Comparison of ENCODE assay signal across 8 cellular contexts in genomic region chr3:111859974-111860859, GRCh38. TPM values are rescaled to one million over a fixed set of nuclear protein-coding genes. Genes with fewer than 3 reads are reported as not detected.
DNase-seq lines count a peak whose midpoint lies in the region; ATAC-seq and TF ChIP-seq lines count a peak whose summit lies in the region.

No MANE protein-coding gene starts in this region.

- H3K4me3 ChIP-seq in epithelial cell of proximal tubule (ENCODE audit: low read depth, low read length) = peak overlapping the region; percentile 85

- ATAC-seq in GM19463 (IDR thresholded peaks at IDR 0.05; ENCODE audit: unreplicated experiment) = peak; percentile 79
- ATAC-seq in HG03565 (IDR thresholded peaks at IDR 0.05; ENCODE audit: unreplicated experiment) = peak; percentile 94

- peak; percentile 54 for DNase-seq in COLO829 (ENCODE audit: low spot score)
- peak; percentile 42 to 63 for DNase-seq in NOMO-1 (lab: John Stamatoyannopoulos, UW; ENCODE audit: unreplicated experiment in 2 of 2)
- peak; percentile 13 for DNase-seq in activated T-cell treated with anti-CD3 and anti-CD28 coated beads for 1 hour (ENCODE audit: low read depth)
- DNase-seq in epithelial cell of proximal tubule (ENCODE audit: low read depth) = no peak
- DNase-seq in mucosa of gallbladder (ENCODE audit: low spot score) = peak; percentile 72
- peak; percentile 35 for DNase-seq in stimulated activated CD8-positive, alpha-beta memory T cell treated with anti-CD3 and anti-CD28 coated beads, Interleukin-7, amount 100 ng/mL, for 4 hours (ENCODE audit: low read depth in 2 of 2)

- peak; percentile 54 for TF ChIP-seq CTCF in epithelial cell of proximal tubule (conservative IDR thresholded peaks at IDR 0.05; ENCODE audit: low read depth, low read length)

RNA-seq across cellular contexts. Expression of gene PHLDB2, which starts 1.2 kb away (rescaled TPM):
- total RNA-seq in epithelial cell of proximal tubule (36.9 and 37.5 TPM in 2 replicates), mucosa of gallbladder (36.4 TPM)
